Comparison of ENCODE assay signal across 1 cellular context in genomic region chr20:50692553-50692933, GRCh38.
TF ChIP-seq lines count a peak whose summit lies in the region.

No MANE protein-coding gene starts in this region.

TF ChIP-seq in liver, 16 proteins besides CTCF, POLR2A, EP300 and RAD21:
- TF ChIP-seq ZBTB33 (IDR thresholded peaks at IDR 0.05) (no peak), REST (IDR thresholded peaks at IDR 0.05) (no peak), JUND (IDR thresholded peaks at IDR 0.05) (no peak), HNF4G (IDR thresholded peaks at IDR 0.05) (no peak), NR2F2 (IDR thresholded peaks at IDR 0.05) (no peak), MAX (IDR thresholded peaks at IDR 0.05) (no peak), HNF4A (conservative IDR thresholded peaks at IDR 0.05) (no peak), FOXA2 (IDR thresholded peaks at IDR 0.05) (no peak), RXRA (IDR thresholded peaks at IDR 0.05) (no peak), YY1 (IDR thresholded peaks at IDR 0.05) (no peak), SP1 (IDR thresholded peaks at IDR 0.05) (no peak), EGR1 (IDR thresholded peaks at IDR 0.05; ENCODE audit: low read depth in 2 of 2) (no peak), FOXA1 (IDR thresholded peaks at IDR 0.05) (no peak), ATF3 (IDR thresholded peaks at IDR 0.05) (no peak), TAF1 (conservative IDR thresholded peaks at IDR 0.05) (no peak), GABPA (IDR thresholded peaks at IDR 0.05 in 1 of 2, conservative IDR thresholded peaks at IDR 0.05 in 1 of 2) (no peak)
